Comparison of ENCODE assay signal across 6 cellular contexts in genomic region chr1:156750191-156750931, GRCh38. TPM values are rescaled to one million over a fixed set of nuclear protein-coding genes. Genes with fewer than 3 reads are reported as not detected.
A peak's percentile ranks its signal among the peaks of the same experiment; 100 is the strongest.
DNase-seq lines count a peak whose midpoint lies in the region; ATAC-seq and TF ChIP-seq lines count a peak whose summit lies in the region.

No MANE protein-coding gene starts in this region.

- no peaks in the 10 kb centered on the region for H3K36me3 ChIP-seq in left ventricle myocardium inferior

- H3K36me3 Mint-ChIP-seq in stimulated activated naive CD8-positive, alpha-beta T cell treated with anti-CD3 and anti-CD28 coated beads, Interleukin-15, Interleukin-2, amounts not matched to agents 100 ng/mL and 50 ng/mL, for 24 hours (ENCODE audit: low read depth) = peaks cover 41% of the 10 kb centered on the region

- no peaks in the 10 kb centered on the region for H3K27me3 Mint-ChIP-seq in stimulated activated naive CD8-positive, alpha-beta T cell treated with anti-CD3 and anti-CD28 coated beads, Interleukin-15, Interleukin-2, amounts not matched to agents 100 ng/mL and 50 ng/mL, for 24 hours

- no peaks in the 10 kb centered on the region for H3K27me3 ChIP-seq in left ventricle myocardium inferior (ENCODE audit: low read depth)

- ATAC-seq in HG02763 (IDR thresholded peaks at IDR 0.05; ENCODE audit: unreplicated experiment) (no peak), HG03097 (IDR thresholded peaks at IDR 0.05; ENCODE audit: low FRiP score, unreplicated experiment) (no peak)

- no peaks in the 10 kb centered on the region for H3K9me3 Mint-ChIP-seq in stimulated activated naive CD8-positive, alpha-beta T cell treated with anti-CD3 and anti-CD28 coated beads, Interleukin-15, Interleukin-2, amounts not matched to agents 100 ng/mL and 50 ng/mL, for 24 hours

- H3K4me3 ChIP-seq in left ventricle myocardium inferior = peak overlapping the region; percentile 99

- H3K9me3 ChIP-seq in left ventricle myocardium inferior (replicated peaks) = no peaks in the 10 kb centered on the region

- intact Hi-C loops in left ventricle myocardium inferior (cut with micrococcal nuclease) = no loop called here

- peaks cover 58% of the 10 kb centered on the region for H3K4me1 Mint-ChIP-seq in stimulated activated naive CD8-positive, alpha-beta T cell treated with anti-CD3 and anti-CD28 coated beads, Interleukin-15, Interleukin-2, amounts not matched to agents 100 ng/mL and 50 ng/mL, for 24 hours (ENCODE audit: low read depth)

- TF ChIP-seq CTCF in VCaP (conservative IDR thresholded peaks at IDR 0.05) = no peak
- no peak for TF ChIP-seq CTCF in left ventricle myocardium inferior (IDR thresholded peaks at IDR 0.05; ENCODE audit: borderline replicate concordance)

- H3K4me1 ChIP-seq in left ventricle myocardium inferior = peaks cover 79% of the 10 kb centered on the region

- peak overlapping the region; percentile 97 for H3K27ac Mint-ChIP-seq in stimulated activated naive CD8-positive, alpha-beta T cell treated with anti-CD3 and anti-CD28 coated beads, Interleukin-15, Interleukin-2, amounts not matched to agents 100 ng/mL and 50 ng/mL, for 24 hours

- peak overlapping the region; percentile 97 for H3K4me3 Mint-ChIP-seq in stimulated activated naive CD8-positive, alpha-beta T cell treated with anti-CD3 and anti-CD28 coated beads, Interleukin-15, Interleukin-2, amounts not matched to agents 100 ng/mL and 50 ng/mL, for 24 hours

- DNase-seq in HUDEP-2 (lab: John Stamatoyannopoulos, UW; ENCODE audit: unreplicated experiment in 76 of 76) (peak in 51 of 76 experiments; percentile 12 to 75 (median 45)), left ventricle myocardium inferior (no peak)

- H3K27ac ChIP-seq in VCaP (peak overlapping the region; percentile 97), left ventricle myocardium inferior (replicated peaks) (peak overlapping the region; percentile 98)

RNA-seq across cellular contexts. Expression of gene HDGF, which starts 1.1 kb away (rescaled TPM):
- 145 TPM for total RNA-seq in left ventricle myocardium inferior

RNA-seq across cellular contexts. Expression of gene MRPL24, which starts 9.5 kb away (rescaled TPM):
- 92.1 TPM for total RNA-seq in left ventricle myocardium inferior

RNA-seq across cellular contexts. Expression of gene PRCC, which starts 17.0 kb away (rescaled TPM):
- total RNA-seq in left ventricle myocardium inferior = 36.3 TPM

RNA-seq across cellular contexts. Expression of gene ISG20L2, which starts 21.8 kb away (rescaled TPM):
- 11.5 TPM for total RNA-seq in left ventricle myocardium inferior

RNA-seq across cellular contexts. Expression of gene METTL25B, which starts 22.1 kb away (rescaled TPM):
- total RNA-seq in left ventricle myocardium inferior = 18.1 TPM
